In genomic region chr19:35043906-35044305, GRCh38 we compare ENCODE assay signal across 14 cellular contexts. TPM values are rescaled to one million over a fixed set of nuclear protein-coding genes. Genes with fewer than 3 reads are reported as not detected.
A peak's percentile ranks its signal among the peaks of the same experiment; 100 is the strongest.
DNase-seq lines count a peak whose midpoint lies in the region; ATAC-seq and TF ChIP-seq lines count a peak whose summit lies in the region.
"Had no signal": no experiment of that assay in that cellular context is flagged by ENCODE, and none has a peak within 500 bp of the region (broad histone marks: within the 10 kb centered on the region; RNA-seq: fewer than 3 reads in every experiment).

No MANE protein-coding gene starts in this region.

- H3K36me3 Mint-ChIP-seq in effector memory CD8-positive, alpha-beta T cell (ENCODE audit: insufficient read depth): peaks cover 12% of the 10 kb centered on the region
- H3K36me3 Mint-ChIP-seq in natural killer cell treated with Interleukin-12 subunit alpha and Interleukin-12 subunit beta and Interleukin-15 and Interleukin-18, amount 100 ng/mL, for 72 hours: no peaks in the 10 kb centered on the region
- H3K36me3 Mint-ChIP-seq in type B pancreatic cell: no peaks in the 10 kb centered on the region

- DNase-seq in Right ventricle myocardium superior (peak; percentile 39), cardiac septum (ENCODE audit: low spot score) (no peak), type B pancreatic cell (ENCODE audit: extremely low spot score, unreplicated experiment) (no peak), dermis blood vessel endothelial cell (no peak)
- no peak for DNase-seq in effector memory CD8-positive, alpha-beta T cell
- DNase-seq in natural killer cell treated with Interleukin-12 subunit alpha and Interleukin-12 subunit beta and Interleukin-15 and Interleukin-18, amount 100 ng/mL, for 72 hours (ENCODE audit: low spot score): no peak
- DNase-seq: activated gamma-delta T cell, NCI-H1436 treated with DMSO at 0.1 percent for 48 hours, upper lobe of right lung had no signal

- H3K27me3 Mint-ChIP-seq in effector memory CD8-positive, alpha-beta T cell: peaks cover 11 to 14% of the 10 kb centered on the region in 2 donors
- H3K27me3 Mint-ChIP-seq in natural killer cell treated with Interleukin-12 subunit alpha and Interleukin-12 subunit beta and Interleukin-15 and Interleukin-18, amount 100 ng/mL, for 72 hours: peaks cover 18 to 25% of the 10 kb centered on the region in 2 donors
- no peaks in the 10 kb centered on the region for H3K27me3 Mint-ChIP-seq in type B pancreatic cell

- TF ChIP-seq CTCF in type B pancreatic cell (conservative IDR thresholded peaks at IDR 0.05): no peak

- intact Hi-C loops in Right ventricle myocardium superior (cut with DNase I) (no loop called here), cardiac septum (cut with DNase I) (no loop called here)

- H3K27ac Mint-ChIP-seq in effector memory CD8-positive, alpha-beta T cell: peak overlapping the region; percentile 49 to 51
- H3K27ac Mint-ChIP-seq in natural killer cell treated with Interleukin-12 subunit alpha and Interleukin-12 subunit beta and Interleukin-15 and Interleukin-18, amount 100 ng/mL, for 72 hours: peak overlapping the region; percentile 8 to 72
- peak overlapping the region; percentile 46 for H3K27ac Mint-ChIP-seq in type B pancreatic cell

- ATAC-seq in Right ventricle myocardium superior (ENCODE audit: poor library complexity) (no peak), HG03460 (IDR thresholded peaks at IDR 0.05; ENCODE audit: unreplicated experiment) (no peak), HG02852 (IDR thresholded peaks at IDR 0.05; ENCODE audit: unreplicated experiment) (no peak)
- ATAC-seq in effector memory CD8-positive, alpha-beta T cell (replicated peaks): no peak
- no peak for ATAC-seq in natural killer cell treated with Interleukin-12 subunit alpha and Interleukin-12 subunit beta and Interleukin-15 and Interleukin-18, amount 100 ng/mL, for 72 hours
- ATAC-seq: left colon had no signal

- H3K4me3 Mint-ChIP-seq in effector memory CD8-positive, alpha-beta T cell: no peak overlapping the region
- no peak overlapping the region for H3K4me3 Mint-ChIP-seq in natural killer cell treated with Interleukin-12 subunit alpha and Interleukin-12 subunit beta and Interleukin-15 and Interleukin-18, amount 100 ng/mL, for 72 hours
- H3K4me3 Mint-ChIP-seq in type B pancreatic cell: no peak overlapping the region
- H3K4me3 Mint-ChIP-seq: B cell had no signal

- no peaks in the 10 kb centered on the region for H3K9me3 Mint-ChIP-seq in effector memory CD8-positive, alpha-beta T cell
- H3K9me3 Mint-ChIP-seq in natural killer cell treated with Interleukin-12 subunit alpha and Interleukin-12 subunit beta and Interleukin-15 and Interleukin-18, amount 100 ng/mL, for 72 hours: no peaks in the 10 kb centered on the region
- H3K9me3 Mint-ChIP-seq in type B pancreatic cell: no peaks in the 10 kb centered on the region

- peaks cover 34 to 38% of the 10 kb centered on the region in 2 donors for H3K4me1 Mint-ChIP-seq in effector memory CD8-positive, alpha-beta T cell (ENCODE audit: low read depth in 2 of 2)
- peaks cover 8 to 30% of the 10 kb centered on the region in 2 donors for H3K4me1 Mint-ChIP-seq in natural killer cell treated with Interleukin-12 subunit alpha and Interleukin-12 subunit beta and Interleukin-15 and Interleukin-18, amount 100 ng/mL, for 72 hours (ENCODE audit: low read depth in 2 of 2)
- H3K4me1 Mint-ChIP-seq in type B pancreatic cell (ENCODE audit: unreplicated experiment): peaks cover 23% of the 10 kb centered on the region

RNA-seq across cellular contexts. Expression of gene HPN, which starts 2.4 kb away (rescaled TPM):
- total RNA-seq in Right ventricle myocardium superior (5.6 TPM), cardiac septum (4.9 TPM), type B pancreatic cell (ENCODE audit: low replicate concordance) (15.1 and 17.1 TPM in 2 replicates), dermis blood vessel endothelial cell (0.09 and 0.17 TPM in 2 replicates)
- total RNA-seq in natural killer cell treated with Interleukin-12 subunit alpha and Interleukin-12 subunit beta and Interleukin-15 and Interleukin-18, amount 100 ng/mL, for 72 hours: under 1 TPM in 1 of 2 donors, not detected in 1; 0.31 TPM
- total RNA-seq: B cell, MCF 10A had no signal

RNA-seq across cellular contexts. Expression of gene SCN1B, which starts 13.6 kb away (rescaled TPM):
- total RNA-seq in Right ventricle myocardium superior: 48.2 TPM
- total RNA-seq in cardiac septum: 58.7 TPM
- total RNA-seq in natural killer cell treated with Interleukin-12 subunit alpha and Interleukin-12 subunit beta and Interleukin-15 and Interleukin-18, amount 100 ng/mL, for 72 hours: under 1 TPM; 0.52 to 0.95 TPM
- 0.88 and 1.1 TPM in 2 replicates for total RNA-seq in type B pancreatic cell (ENCODE audit: low replicate concordance)
- total RNA-seq in dermis blood vessel endothelial cell: 6.5 and 15.9 TPM in 2 replicates

RNA-seq across cellular contexts. Expression of gene GRAMD1A, which starts 43.8 kb away (rescaled TPM):
- total RNA-seq in Right ventricle myocardium superior (25.5 TPM), cardiac septum (38.3 TPM), type B pancreatic cell (ENCODE audit: low replicate concordance) (35.2 and 79.6 TPM in 2 replicates), dermis blood vessel endothelial cell (48.5 and 56.0 TPM in 2 replicates)
- total RNA-seq in natural killer cell treated with Interleukin-12 subunit alpha and Interleukin-12 subunit beta and Interleukin-15 and Interleukin-18, amount 100 ng/mL, for 72 hours: 100 to 1,000 TPM in 1 of 2 donors, 10 to 100 TPM in 1; 57.8 to 106 TPM
